Comparison of ENCODE assay signal across 1 cellular context in the genomic region with DNA sequence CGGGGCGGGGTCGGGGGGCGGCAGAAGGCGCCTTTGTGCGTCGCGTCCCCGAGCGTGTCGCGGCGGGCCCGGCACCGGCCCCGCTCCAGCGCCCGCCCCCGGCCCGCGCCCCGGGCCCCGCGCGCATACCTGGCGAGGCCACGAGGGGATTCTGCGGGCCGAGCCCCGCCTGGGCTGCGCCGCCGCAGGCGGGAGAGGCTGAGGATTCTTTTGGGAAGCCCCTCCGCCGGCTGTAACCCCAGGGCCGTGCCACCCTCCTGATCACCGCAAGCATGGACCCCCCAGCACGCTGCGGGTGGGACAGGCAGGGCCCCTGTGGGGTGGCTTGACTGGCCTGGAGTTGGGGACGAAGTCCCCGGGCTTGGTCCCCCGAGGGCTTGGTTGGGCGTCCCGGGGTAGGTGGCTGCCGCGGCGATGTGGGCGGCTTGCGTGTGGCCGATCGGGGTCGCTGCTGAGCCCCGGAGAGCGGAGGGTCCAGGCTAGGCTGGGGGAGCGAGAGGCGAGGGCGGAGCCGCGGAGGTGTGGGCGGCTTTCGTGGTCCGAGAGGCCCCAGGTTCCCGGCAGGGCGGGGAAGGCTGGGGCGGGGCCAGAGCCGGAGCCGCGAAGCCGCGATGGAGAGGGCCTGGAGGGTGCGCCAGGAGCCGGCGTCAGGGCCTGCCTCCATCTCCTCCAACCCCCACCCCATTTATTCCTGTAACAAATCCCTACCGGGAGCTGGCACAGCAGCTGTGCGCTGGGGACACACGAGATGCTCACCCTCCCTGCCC.
A peak's percentile ranks its signal among the peaks of the same experiment; 100 is the strongest.
TF ChIP-seq lines count a peak whose summit lies in the region.

No MANE protein-coding gene starts in this region.

TF ChIP-seq in GM23338, 12 proteins besides CTCF, POLR2A, EP300 and RAD21 (continued from another document):
- TF ChIP-seq, protein P1, sequence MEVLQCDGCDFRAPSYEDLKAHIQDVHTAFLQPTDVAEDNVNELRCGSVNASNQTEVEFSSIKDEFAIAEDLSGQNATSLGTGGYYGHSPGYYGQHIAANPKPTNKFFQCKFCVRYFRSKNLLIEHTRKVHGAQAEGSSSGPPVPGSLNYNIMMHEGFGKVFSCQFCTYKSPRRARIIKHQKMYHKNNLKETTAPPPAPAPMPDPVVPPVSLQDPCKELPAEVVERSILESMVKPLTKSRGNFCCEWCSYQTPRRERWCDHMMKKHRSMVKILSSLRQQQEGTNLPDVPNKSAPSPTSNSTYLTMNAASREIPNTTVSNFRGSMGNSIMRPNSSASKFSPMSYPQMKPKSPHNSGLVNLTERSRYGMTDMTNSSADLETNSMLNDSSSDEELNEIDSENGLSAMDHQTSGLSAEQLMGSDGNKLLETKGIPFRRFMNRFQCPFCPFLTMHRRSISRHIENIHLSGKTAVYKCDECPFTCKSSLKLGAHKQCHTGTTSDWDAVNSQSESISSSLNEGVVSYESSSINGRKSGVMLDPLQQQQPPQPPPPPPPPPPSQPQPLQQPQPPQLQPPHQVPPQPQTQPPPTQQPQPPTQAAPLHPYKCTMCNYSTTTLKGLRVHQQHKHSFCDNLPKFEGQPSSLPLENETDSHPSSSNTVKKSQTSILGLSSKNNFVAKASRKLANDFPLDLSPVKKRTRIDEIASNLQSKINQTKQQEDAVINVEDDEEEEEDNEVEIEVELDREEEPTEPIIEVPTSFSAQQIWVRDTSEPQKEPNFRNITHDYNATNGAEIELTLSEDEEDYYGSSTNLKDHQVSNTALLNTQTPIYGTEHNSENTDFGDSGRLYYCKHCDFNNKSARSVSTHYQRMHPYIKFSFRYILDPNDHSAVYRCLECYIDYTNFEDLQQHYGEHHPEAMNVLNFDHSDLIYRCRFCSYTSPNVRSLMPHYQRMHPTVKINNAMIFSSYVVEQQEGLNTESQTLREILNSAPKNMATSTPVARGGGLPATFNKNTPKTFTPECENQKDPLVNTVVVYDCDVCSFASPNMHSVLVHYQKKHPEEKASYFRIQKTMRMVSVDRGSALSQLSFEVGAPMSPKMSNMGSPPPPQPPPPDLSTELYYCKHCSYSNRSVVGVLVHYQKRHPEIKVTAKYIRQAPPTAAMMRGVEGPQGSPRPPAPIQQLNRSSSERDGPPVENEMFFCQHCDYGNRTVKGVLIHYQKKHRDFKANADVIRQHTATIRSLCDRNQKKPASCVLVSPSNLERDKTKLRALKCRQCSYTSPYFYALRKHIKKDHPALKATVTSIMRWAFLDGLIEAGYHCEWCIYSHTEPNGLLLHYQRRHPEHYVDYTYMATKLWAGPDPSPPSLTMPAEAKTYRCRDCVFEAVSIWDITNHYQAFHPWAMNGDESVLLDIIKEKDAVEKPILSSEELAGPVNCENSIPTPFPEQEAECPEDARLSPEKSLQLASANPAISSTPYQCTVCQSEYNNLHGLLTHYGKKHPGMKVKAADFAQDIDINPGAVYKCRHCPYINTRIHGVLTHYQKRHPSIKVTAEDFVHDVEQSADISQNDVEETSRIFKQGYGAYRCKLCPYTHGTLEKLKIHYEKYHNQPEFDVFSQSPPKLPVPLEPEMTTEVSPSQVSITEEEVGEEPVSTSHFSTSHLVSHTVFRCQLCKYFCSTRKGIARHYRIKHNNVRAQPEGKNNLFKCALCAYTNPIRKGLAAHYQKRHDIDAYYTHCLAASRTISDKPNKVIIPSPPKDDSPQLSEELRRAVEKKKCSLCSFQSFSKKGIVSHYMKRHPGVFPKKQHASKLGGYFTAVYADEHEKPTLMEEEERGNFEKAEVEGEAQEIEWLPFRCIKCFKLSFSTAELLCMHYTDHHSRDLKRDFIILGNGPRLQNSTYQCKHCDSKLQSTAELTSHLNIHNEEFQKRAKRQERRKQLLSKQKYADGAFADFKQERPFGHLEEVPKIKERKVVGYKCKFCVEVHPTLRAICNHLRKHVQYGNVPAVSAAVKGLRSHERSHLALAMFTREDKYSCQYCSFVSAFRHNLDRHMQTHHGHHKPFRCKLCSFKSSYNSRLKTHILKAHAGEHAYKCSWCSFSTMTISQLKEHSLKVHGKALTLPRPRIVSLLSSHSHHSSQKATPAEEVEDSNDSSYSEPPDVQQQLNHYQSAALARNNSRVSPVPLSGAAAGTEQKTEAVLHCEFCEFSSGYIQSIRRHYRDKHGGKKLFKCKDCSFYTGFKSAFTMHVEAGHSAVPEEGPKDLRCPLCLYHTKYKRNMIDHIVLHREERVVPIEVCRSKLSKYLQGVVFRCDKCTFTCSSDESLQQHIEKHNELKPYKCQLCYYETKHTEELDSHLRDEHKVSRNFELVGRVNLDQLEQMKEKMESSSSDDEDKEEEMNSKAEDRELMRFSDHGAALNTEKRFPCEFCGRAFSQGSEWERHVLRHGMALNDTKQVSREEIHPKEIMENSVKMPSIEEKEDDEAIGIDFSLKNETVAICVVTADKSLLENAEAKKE (CRISPR knock-in tag; IDR thresholded peaks at IDR 0.05) = no peak
- TF ChIP-seq CREB1 (CRISPR knock-in tag; IDR thresholded peaks at IDR 0.05; ENCODE audit: low read depth) (0 out of 2 replicates have a peak, but pooled peaks have one; percentile 17), NANOG (IDR thresholded peaks at IDR 0.05; ENCODE audit: borderline replicate concordance) (no peak), EZH2 (IDR thresholded peaks at IDR 0.05; ENCODE audit: low read depth, unreplicated experiment) (peak; percentile 24)
- TF ChIP-seq, protein P2, sequence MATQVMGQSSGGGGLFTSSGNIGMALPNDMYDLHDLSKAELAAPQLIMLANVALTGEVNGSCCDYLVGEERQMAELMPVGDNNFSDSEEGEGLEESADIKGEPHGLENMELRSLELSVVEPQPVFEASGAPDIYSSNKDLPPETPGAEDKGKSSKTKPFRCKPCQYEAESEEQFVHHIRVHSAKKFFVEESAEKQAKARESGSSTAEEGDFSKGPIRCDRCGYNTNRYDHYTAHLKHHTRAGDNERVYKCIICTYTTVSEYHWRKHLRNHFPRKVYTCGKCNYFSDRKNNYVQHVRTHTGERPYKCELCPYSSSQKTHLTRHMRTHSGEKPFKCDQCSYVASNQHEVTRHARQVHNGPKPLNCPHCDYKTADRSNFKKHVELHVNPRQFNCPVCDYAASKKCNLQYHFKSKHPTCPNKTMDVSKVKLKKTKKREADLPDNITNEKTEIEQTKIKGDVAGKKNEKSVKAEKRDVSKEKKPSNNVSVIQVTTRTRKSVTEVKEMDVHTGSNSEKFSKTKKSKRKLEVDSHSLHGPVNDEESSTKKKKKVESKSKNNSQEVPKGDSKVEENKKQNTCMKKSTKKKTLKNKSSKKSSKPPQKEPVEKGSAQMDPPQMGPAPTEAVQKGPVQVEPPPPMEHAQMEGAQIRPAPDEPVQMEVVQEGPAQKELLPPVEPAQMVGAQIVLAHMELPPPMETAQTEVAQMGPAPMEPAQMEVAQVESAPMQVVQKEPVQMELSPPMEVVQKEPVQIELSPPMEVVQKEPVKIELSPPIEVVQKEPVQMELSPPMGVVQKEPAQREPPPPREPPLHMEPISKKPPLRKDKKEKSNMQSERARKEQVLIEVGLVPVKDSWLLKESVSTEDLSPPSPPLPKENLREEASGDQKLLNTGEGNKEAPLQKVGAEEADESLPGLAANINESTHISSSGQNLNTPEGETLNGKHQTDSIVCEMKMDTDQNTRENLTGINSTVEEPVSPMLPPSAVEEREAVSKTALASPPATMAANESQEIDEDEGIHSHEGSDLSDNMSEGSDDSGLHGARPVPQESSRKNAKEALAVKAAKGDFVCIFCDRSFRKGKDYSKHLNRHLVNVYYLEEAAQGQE (IDR thresholded peaks at IDR 0.05; ENCODE audit: unreplicated experiment) = no peak
- TF ChIP-seq, protein P3, sequence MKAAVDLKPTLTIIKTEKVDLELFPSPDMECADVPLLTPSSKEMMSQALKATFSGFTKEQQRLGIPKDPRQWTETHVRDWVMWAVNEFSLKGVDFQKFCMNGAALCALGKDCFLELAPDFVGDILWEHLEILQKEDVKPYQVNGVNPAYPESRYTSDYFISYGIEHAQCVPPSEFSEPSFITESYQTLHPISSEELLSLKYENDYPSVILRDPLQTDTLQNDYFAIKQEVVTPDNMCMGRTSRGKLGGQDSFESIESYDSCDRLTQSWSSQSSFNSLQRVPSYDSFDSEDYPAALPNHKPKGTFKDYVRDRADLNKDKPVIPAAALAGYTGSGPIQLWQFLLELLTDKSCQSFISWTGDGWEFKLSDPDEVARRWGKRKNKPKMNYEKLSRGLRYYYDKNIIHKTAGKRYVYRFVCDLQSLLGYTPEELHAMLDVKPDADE (IDR thresholded peaks at IDR 0.05) = no peak
